15 cellular contexts compared by ENCODE assay signal in genomic region chr5:59093329-59093728, GRCh38.
A peak's percentile ranks its signal among the peaks of the same experiment; 100 is the strongest.
DNase-seq lines count a peak whose midpoint lies in the region; ATAC-seq, FAIRE-seq and TF ChIP-seq lines count a peak whose summit lies in the region.
"Had no signal": no experiment of that assay in that cellular context is flagged by ENCODE, and none has a peak within 500 bp of the region (broad histone marks: within the 10 kb centered on the region; RNA-seq: fewer than 3 reads in every experiment).

No MANE protein-coding gene starts in this region.

- peaks cover 7% of the 10 kb centered on the region for H3K9me3 Mint-ChIP-seq in activated naive CD4-positive, alpha-beta T cell treated with anti-CD3 and anti-CD28 coated beads, Interleukin-2, amount 10 ng/mL, durations not matched to agents 7 days and 5 days
- peaks cover 4% of the 10 kb centered on the region for H3K9me3 Mint-ChIP-seq in activated T-helper 17 cell treated with anti-CD3 and anti-CD28 coated beads, Interleukin-2, amount 50 U/mL, for 72 hours

- no peaks in the 10 kb centered on the region for H3K9me1 ChIP-seq in keratinocyte (ENCODE audit: control insufficient read depth, extremely low read depth, insufficient read depth, low read length)

- no peak overlapping the region for H2AFZ ChIP-seq in keratinocyte (ENCODE audit: control insufficient read depth, low read length)

- H3K27ac Mint-ChIP-seq in activated naive CD4-positive, alpha-beta T cell treated with anti-CD3 and anti-CD28 coated beads, Interleukin-2, amount 10 ng/mL, durations not matched to agents 7 days and 5 days: peak overlapping the region; percentile 7
- H3K27ac Mint-ChIP-seq in activated T-helper 17 cell treated with anti-CD3 and anti-CD28 coated beads, Interleukin-2, amount 50 U/mL, for 72 hours: peak overlapping the region; percentile 83
- H3K27ac Mint-ChIP-seq: activated T-cell treated with anti-CD3 and anti-CD28 coated beads, Interleukin-2, amount 50 U/mL, for 72 hours had no signal

- dilution Hi-C loops in keratinocyte (cut with MboI; ENCODE audit: extremely low pct_ligation_motif_present, low sequenced_read_pairs): no loop called here

- H4K20me1 ChIP-seq in keratinocyte (ENCODE audit: control insufficient read depth, extremely low read depth, insufficient read depth, low read length): no peaks in the 10 kb centered on the region

- peaks cover 49% of the 10 kb centered on the region for H3K4me1 Mint-ChIP-seq in activated naive CD4-positive, alpha-beta T cell treated with anti-CD3 and anti-CD28 coated beads, Interleukin-2, amount 10 ng/mL, durations not matched to agents 7 days and 5 days
- peaks cover 33% of the 10 kb centered on the region for H3K4me1 Mint-ChIP-seq in activated T-helper 17 cell treated with anti-CD3 and anti-CD28 coated beads, Interleukin-2, amount 50 U/mL, for 72 hours

- H3K27me3 Mint-ChIP-seq in activated naive CD4-positive, alpha-beta T cell treated with anti-CD3 and anti-CD28 coated beads, Interleukin-2, amount 10 ng/mL, durations not matched to agents 7 days and 5 days: peaks cover 3% of the 10 kb centered on the region
- H3K27me3 Mint-ChIP-seq in activated T-helper 17 cell treated with anti-CD3 and anti-CD28 coated beads, Interleukin-2, amount 50 U/mL, for 72 hours: no peaks in the 10 kb centered on the region

- H3K4me3 ChIP-seq in keratinocyte (ENCODE audit: control insufficient read depth in 2 of 3, extremely low read depth in 1 of 3, insufficient read depth in 2 of 3, low read depth in 1 of 3, low read length in 3 of 3) (peak overlapping the region in 1 of 3 experiments; percentile 58), subcutaneous abdominal adipose tissue (ENCODE audit: low read depth in 1 of 5, low read length in 5 of 5) (peak overlapping the region in 4 of 5 donors; percentile 13 to 53 (median 32))

- H3K4me2 ChIP-seq in keratinocyte (ENCODE audit: control insufficient read depth, extremely low read depth, insufficient read depth, low read depth, low read length): peak overlapping the region; percentile 54

- no peak for ATAC-seq in activated T-helper 17 cell treated with anti-CD3 and anti-CD28 coated beads, Interleukin-2, amount 50 U/mL, for 72 hours (replicated peaks)
- no peak for ATAC-seq in left colon
- ATAC-seq: activated CD4-positive, CD25-positive, alpha-beta regulatory T cell treated with anti-CD3 and anti-CD28 coated beads, Interleukin-2, amount 50 U/mL, for 24 hours; activated T-cell treated with anti-CD3 and anti-CD28 coated beads, Interleukin-2, amount 50 U/mL, for 72 hours had no signal

- intact Hi-C loops in left colon (cut with DNase I, micrococcal nuclease): no loop called here

- H3K27me3 ChIP-seq in keratinocyte (ENCODE audit: control insufficient read depth, extremely low read depth, insufficient read depth, low read length) (no peaks in the 10 kb centered on the region), subcutaneous abdominal adipose tissue (ENCODE audit: control insufficient read depth in 5 of 5, insufficient read depth in 4 of 5, low read length in 5 of 5) (peaks cover 0 to 3% (median 0%) of the 10 kb centered on the region in 5 donors)

- no peak for DNase-seq in activated naive CD4-positive, alpha-beta T cell treated with anti-CD3 and anti-CD28 coated beads, Interleukin-2, amount 10 ng/mL, durations not matched to agents 7 days and 5 days
- no peak for DNase-seq in activated naive CD4-positive, alpha-beta T cell treated with Interleukin-2 at 50 U/mL for 16 hours
- DNase-seq in keratinocyte (ENCODE audit: low read depth, low spot score) (no peak), NCI-H524 (lab: John Stamatoyannopoulos, UW) (no peak), left colon (no peak)
- DNase-seq in central memory CD4-positive, alpha-beta T cell: no peak
- DNase-seq: activated T-cell treated with anti-CD3 and anti-CD28 coated beads, Interleukin-2, amount 50 U/mL, for 72 hours; DND-41; effector CD8-positive, alpha-beta T cell; mesendoderm; NCI-H2081; stimulated activated CD4-positive, alpha-beta T cell treated with anti-CD3 and anti-CD28 coated beads, Interleukin-1b, Interleukin-23, amount 100 ng/mL, for 48 hours had no signal

- H3K79me2 ChIP-seq in keratinocyte (ENCODE audit: control insufficient read depth, insufficient read depth, low read length): no peaks in the 10 kb centered on the region

- no peak overlapping the region for H3K4me3 Mint-ChIP-seq in activated naive CD4-positive, alpha-beta T cell treated with anti-CD3 and anti-CD28 coated beads, Interleukin-2, amount 10 ng/mL, durations not matched to agents 7 days and 5 days
- peak overlapping the region; percentile 77 for H3K4me3 Mint-ChIP-seq in activated T-helper 17 cell treated with anti-CD3 and anti-CD28 coated beads, Interleukin-2, amount 50 U/mL, for 72 hours

- peaks cover 22% of the 10 kb centered on the region for H3K36me3 Mint-ChIP-seq in activated naive CD4-positive, alpha-beta T cell treated with anti-CD3 and anti-CD28 coated beads, Interleukin-2, amount 10 ng/mL, durations not matched to agents 7 days and 5 days
- H3K36me3 Mint-ChIP-seq in activated T-helper 17 cell treated with anti-CD3 and anti-CD28 coated beads, Interleukin-2, amount 50 U/mL, for 72 hours (ENCODE audit: low read depth): no peaks in the 10 kb centered on the region

- H3K9me3 ChIP-seq in keratinocyte (ENCODE audit: control insufficient read depth, low read depth, low read length) (no peaks in the 10 kb centered on the region), subcutaneous abdominal adipose tissue (ENCODE audit: control insufficient read depth in 5 of 5, low read length in 5 of 5) (no peaks in the 10 kb centered on the region)

- FAIRE-seq in keratinocyte (lab: Jason Lieb, UNC): no peak

- CTCF ChIA-PET in activated naive CD4-positive, alpha-beta T cell treated with anti-CD3 and anti-CD28 coated beads, Interleukin-2, amount 10 ng/mL, durations not matched to agents 7 days and 5 days (lab: Charles Lee): no interaction called here

- H3K4me1 ChIP-seq in keratinocyte (ENCODE audit: control insufficient read depth, extremely low read depth, insufficient read depth, low read length) (peaks cover 5% of the 10 kb centered on the region), subcutaneous abdominal adipose tissue (ENCODE audit: control insufficient read depth in 5 of 5, insufficient read depth in 5 of 5, low read length in 5 of 5) (peaks cover 0 to 6% (median 0%) of the 10 kb centered on the region in 5 donors)

- H3K36me3 ChIP-seq in keratinocyte (ENCODE audit: control insufficient read depth in 2 of 2, extremely low read depth in 1 of 2, insufficient read depth in 2 of 2, low read length in 2 of 2) (no peaks in the 10 kb centered on the region), subcutaneous abdominal adipose tissue (ENCODE audit: control insufficient read depth in 5 of 5, insufficient read depth in 5 of 5, low read length in 5 of 5) (no peaks in the 10 kb centered on the region)

- H3K9ac ChIP-seq in keratinocyte (ENCODE audit: control insufficient read depth, extremely low read depth, insufficient read depth, low read length): no peak overlapping the region
- H3K9ac ChIP-seq in subcutaneous abdominal adipose tissue (ENCODE audit: low read length in 5 of 5): no peak overlapping the region

- no peak for TF ChIP-seq CTCF in keratinocyte (optimal IDR thresholded peaks at IDR 0.05 in 1 of 3, IDR thresholded peaks at IDR 0.05 in 1 of 3, conservative IDR thresholded peaks at IDR 0.05 in 1 of 3; ENCODE audit: extremely low read depth in 1 of 3, insufficient read depth in 2 of 3, low read length in 3 of 3)

- H3K27ac ChIP-seq in keratinocyte (ENCODE audit: control insufficient read depth, insufficient read depth, low read length): no peak overlapping the region
- no peak overlapping the region for H3K27ac ChIP-seq in subcutaneous abdominal adipose tissue (ENCODE audit: low read depth, low read length)
